8 cellular contexts compared by ENCODE assay signal in the genomic region with DNA sequence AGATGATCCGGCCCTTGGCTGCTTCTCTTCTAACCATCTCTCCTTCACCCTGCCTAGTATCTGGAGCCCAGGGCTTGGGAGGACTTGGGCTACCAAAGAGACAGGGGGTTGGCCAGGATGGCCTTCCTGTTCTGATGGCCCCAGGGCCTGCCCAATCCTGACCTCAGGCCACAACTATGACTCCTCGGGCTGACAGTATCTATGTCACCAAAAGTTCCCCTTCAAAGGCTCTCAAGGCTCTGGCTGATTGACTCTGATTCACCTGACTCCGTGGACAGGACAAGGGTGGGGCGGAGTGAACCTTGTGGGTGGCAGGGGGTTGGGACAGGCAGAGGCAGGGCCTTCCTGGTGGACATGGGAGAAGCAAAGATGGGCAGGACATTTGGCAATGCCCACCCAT. TPM values are rescaled to one million over a fixed set of nuclear protein-coding genes. Genes with fewer than 3 reads are reported as not detected.
DNase-seq lines count a peak whose midpoint lies in the region; ATAC-seq, FAIRE-seq and TF ChIP-seq lines count a peak whose summit lies in the region.

No MANE protein-coding gene starts in this region.

- peak overlapping the region; percentile 63 for H3K4me3 Mint-ChIP-seq in activated T-cell treated with anti-CD3 and anti-CD28 coated beads, Interleukin-2, amount 50 U/mL, for 24 hours

- H3K9ac ChIP-seq in MM.1S (ENCODE audit: low read length): peak overlapping the region; percentile 66
- no peak overlapping the region for H3K9ac ChIP-seq in HepG2 (ENCODE audit: insufficient read depth, low read depth, low read length)

- H3K4me2 ChIP-seq in MM.1S (ENCODE audit: low read depth, low read length): peak overlapping the region; percentile 90
- no peak overlapping the region for H3K4me2 ChIP-seq in HepG2 (ENCODE audit: low read depth, low read length)

- no peak for FAIRE-seq in HepG2 (lab: Jason Lieb, UNC)

- H3K36me3 Mint-ChIP-seq in activated T-cell treated with anti-CD3 and anti-CD28 coated beads, Interleukin-2, amount 50 U/mL, for 24 hours (ENCODE audit: low read depth): peaks cover 29% of the 10 kb centered on the region

- peaks cover 53% of the 10 kb centered on the region for H3F3A ChIP-seq in MM.1S (ENCODE audit: insufficient read depth, low read length)

- H3K27me3 ChIP-seq in MM.1S (replicated peaks; ENCODE audit: insufficient read depth, low read length) (no peaks in the 10 kb centered on the region), thyroid gland (no peaks in the 10 kb centered on the region), HepG2 (ENCODE audit: control insufficient read depth in 1 of 2, insufficient read depth in 2 of 2, low read length in 2 of 2) (no peaks in the 10 kb centered on the region)
- no peaks in the 10 kb centered on the region for H3K27me3 ChIP-seq in effector memory CD4-positive, alpha-beta T cell (replicated peaks; ENCODE audit: control insufficient read depth, insufficient read depth, low read length, poor library complexity, severe bottlenecking)

- no peaks in the 10 kb centered on the region for H3K27me3 Mint-ChIP-seq in activated T-cell treated with anti-CD3 and anti-CD28 coated beads, Interleukin-2, amount 50 U/mL, for 24 hours

- 51 to 60% methylated on average over 4 of the region's 4 CpGs for WGBS in thyroid gland, 2 donors
- 83% methylated on average over 1 of the region's 4 CpGs for WGBS in HepG2 (ENCODE audit: low lambda C conversion rate)

- peaks cover 100% of the 10 kb centered on the region for H3K79me2 ChIP-seq in MM.1S (ENCODE audit: low read length)
- peaks cover 10% of the 10 kb centered on the region for H3K79me2 ChIP-seq in HepG2 (ENCODE audit: insufficient read depth, low read length)

- peak overlapping the region; percentile 90 for H3K27ac Mint-ChIP-seq in activated T-cell treated with anti-CD3 and anti-CD28 coated beads, Interleukin-2, amount 50 U/mL, for 24 hours

- POLR2A ChIA-PET in HepG2 (lab: Yijun Ruan, JAX): no interaction called here

- H3K9me3 Mint-ChIP-seq in activated T-cell treated with anti-CD3 and anti-CD28 coated beads, Interleukin-2, amount 50 U/mL, for 24 hours: no peaks in the 10 kb centered on the region

- H3K4me1 ChIP-seq in MM.1S (ENCODE audit: low read length) (peaks cover 89% of the 10 kb centered on the region), thyroid gland (peaks cover 78 to 88% of the 10 kb centered on the region in 2 donors), HepG2 (ENCODE audit: insufficient read depth, low read length) (no peaks in the 10 kb centered on the region)
- peaks cover 58% of the 10 kb centered on the region for H3K4me1 ChIP-seq in effector memory CD4-positive, alpha-beta T cell (ENCODE audit: control insufficient read depth, insufficient read depth, low read length, poor library complexity, severe bottlenecking)

- CTCF ChIA-PET in HepG2 (lab: Yijun Ruan, JAX; ENCODE audit: low intra/inter-chr PET ratio, low total read pairs): no interaction called here

- ATAC-seq in HepG2: no peak

- H3K27ac ChIP-seq in MM.1S (ENCODE audit: low read length) (peak overlapping the region; percentile 83), thyroid gland (peak overlapping the region; percentile 26 to 97 (median 93)), HepG2 (ENCODE audit: extremely low read length, insufficient read depth, low read length) (no peak overlapping the region)
- peak overlapping the region; percentile 55 for H3K27ac ChIP-seq in effector memory CD4-positive, alpha-beta T cell (ENCODE audit: insufficient read depth, low read length, poor library complexity, severe bottlenecking)

- intact Hi-C loops in thyroid gland (cut with DNase I): no loop called here
- intact Hi-C loops in HepG2 (cut with micrococcal nuclease; ENCODE audit: unreplicated experiment): no loop called here

- no peak for DNase-seq in activated T-cell treated with anti-CD3 and anti-CD28 coated beads, Interleukin-2, amount 50 U/mL, for 24 hours
- no peak for DNase-seq in activated T-cell treated with anti-CD3 and anti-CD28 coated beads, Interleukin-2, amount 50 U/mL, for 1 hour
- peak; percentile 45 for DNase-seq in MM.1S
- DNase-seq in effector memory CD4-positive, alpha-beta T cell: no peak
- DNase-seq in thyroid gland: peak; percentile 84 to 85
- DNase-seq in COR-L47 (lab: John Stamatoyannopoulos, UW): no peak
- no peak for DNase-seq in NCI-H82 (lab: John Stamatoyannopoulos, UW)
- DNase-seq in HepG2 (ENCODE audit: low spot score): no peak

- TF ChIP-seq POLR2A in thyroid gland (IDR thresholded peaks at IDR 0.05) (peak in 1 of 2 donors; percentile 25), HepG2 (IDR thresholded peaks at IDR 0.05; ENCODE audit: insufficient read depth in 1 of 2, low read depth in 2 of 2, low read length in 2 of 2) (no peak)

- no peaks in the 10 kb centered on the region for H3K9me2 ChIP-seq in MM.1S (replicated peaks; ENCODE audit: insufficient read depth, low read length)

- peaks cover 83% of the 10 kb centered on the region for H3K4me1 Mint-ChIP-seq in activated T-cell treated with anti-CD3 and anti-CD28 coated beads, Interleukin-2, amount 50 U/mL, for 24 hours (ENCODE audit: low read depth)

- H3K9me3 ChIP-seq in MM.1S (replicated peaks; ENCODE audit: insufficient read depth, low read length) (no peaks in the 10 kb centered on the region), thyroid gland (no peaks in the 10 kb centered on the region), HepG2 (ENCODE audit: low read length) (no peaks in the 10 kb centered on the region)
- no peaks in the 10 kb centered on the region for H3K9me3 ChIP-seq in effector memory CD4-positive, alpha-beta T cell (ENCODE audit: control insufficient read depth, low read length)

- TF ChIP-seq CTCF in MM.1S (IDR thresholded peaks at IDR 0.05; ENCODE audit: low read length): no peak
- no peak for TF ChIP-seq CTCF in thyroid gland (IDR thresholded peaks at IDR 0.05)
- TF ChIP-seq CTCF in HepG2 (CRISPR knock-in tag; IDR thresholded peaks at IDR 0.05): no peak

- TF ChIP-seq RAD21 in HepG2 (CRISPR knock-in tag; IDR thresholded peaks at IDR 0.05): no peak

- peak overlapping the region; percentile 56 for H3K4me3 ChIP-seq in MM.1S (ENCODE audit: low read length)
- H3K4me3 ChIP-seq in effector memory CD4-positive, alpha-beta T cell (ENCODE audit: insufficient read depth, low read depth, low read length, poor library complexity, severe bottlenecking): no peak overlapping the region
- no peak overlapping the region for H3K4me3 ChIP-seq in thyroid gland (replicated peaks in 1 of 3)
- no peak overlapping the region for H3K4me3 ChIP-seq in HepG2 (replicated peaks in 1 of 3; ENCODE audit: insufficient read depth in 1 of 3, low read depth in 2 of 3, low read length in 3 of 3)

- no TSS peak for BruUV-seq in HepG2 (replicated peaks; lab: Mats Ljungman, UMichigan)

- H2AFZ ChIP-seq in MM.1S (ENCODE audit: low read length) (no peak overlapping the region), HepG2 (ENCODE audit: low read length) (no peak overlapping the region)

- peaks cover 9% of the 10 kb centered on the region; the same call in 1 of the 2 replicates for H4K20me1 ChIP-seq in MM.1S (ENCODE audit: insufficient read depth, low read length)
- peaks cover 36% of the 10 kb centered on the region; the same call in 1 of the 2 replicates for H4K20me1 ChIP-seq in HepG2 (ENCODE audit: insufficient read depth, low read length)

- TF ChIP-seq EP300 in HepG2 (IDR thresholded peaks at IDR 0.05; ENCODE audit: low read depth in 2 of 2, low read length in 2 of 2) (no peak), HepG2 (CRISPR knock-in tag; IDR thresholded peaks at IDR 0.05; ENCODE audit: borderline replicate concordance) (no peak)

- in situ Hi-C loops in HepG2 (cut with HindIII; ENCODE audit: extremely low pct_ligation_motif_present, low pct_unique_long_range_greater_than_20kb): no loop called here

- H3K36me3 ChIP-seq in MM.1S (replicated peaks; ENCODE audit: insufficient read depth, low read length): peaks cover 9% of the 10 kb centered on the region; the same call in 1 of the 2 replicates
- H3K36me3 ChIP-seq in effector memory CD4-positive, alpha-beta T cell (ENCODE audit: control insufficient read depth, insufficient read depth, low read length): peaks cover 10% of the 10 kb centered on the region
- no peaks in the 10 kb centered on the region for H3K36me3 ChIP-seq in thyroid gland
- peaks cover 5 to 6% of the 10 kb centered on the region in 2 experiments; a peak in 4 of 5 replicates for H3K36me3 ChIP-seq in HepG2 (replicated peaks in 1 of 2; ENCODE audit: control insufficient read depth in 1 of 2, insufficient read depth in 2 of 2, low read length in 2 of 2)

TF ChIP-seq in HepG2, 621 proteins besides CTCF, POLR2A, EP300 and RAD21 (continues in another document):
- TF ChIP-seq ZNF788 (CRISPR knock-in tag; IDR thresholded peaks at IDR 0.05; ENCODE audit: borderline replicate concordance) (no peak), BATF2 (CRISPR knock-in tag; IDR thresholded peaks at IDR 0.05) (no peak)

RNA-seq across cellular contexts. Expression of gene MEF2D, which starts 12.7 kb away (rescaled TPM):
- total RNA-seq in thyroid gland (10 to 100 TPM; 26.4 to 80.6 (median 32.0) TPM), HepG2 (2016; rRNA removed; fragmentation: Illumina TruSeq; extraction: Trizol) (1.3 and 1.6 TPM in 2 replicates)
- total RNA-seq in HepG2 (2016; cell fraction: cytosol; rRNA removed; fragmentation: Illumina TruSeq; extraction: Trizol; ENCODE audit: low read depth): 0.10 and 0.18 TPM in 2 replicates
- total RNA-seq in HepG2 (2016; cell fraction: insoluble cytoplasmic fraction; rRNA removed; fragmentation: Illumina TruSeq; extraction: Trizol): 0.94 and 1.4 TPM in 2 replicates
- total RNA-seq in HepG2 (2016; cell fraction: membrane; rRNA removed; fragmentation: Illumina TruSeq; extraction: Trizol): 0.86 and 1.1 TPM in 2 replicates
- 1.6 and 2.1 TPM in 2 replicates for total RNA-seq in HepG2 (2016; cell fraction: nucleus; rRNA removed; fragmentation: Illumina TruSeq; extraction: Trizol)
- polyA plus RNA-seq in HepG2 (2011; rRNA removed): 3.9 and 4.8 TPM in 2 replicates
- 3.4 and 4.5 TPM in 2 replicates for polyA plus RNA-seq in HepG2 (2011; cell fraction: cytosol; rRNA removed)
- 16.7 and 19.0 TPM in 2 replicates for polyA plus RNA-seq in HepG2 (2011; cell fraction: nucleus; rRNA removed)
- polyA plus RNA-seq in HepG2 (2012): 7.2 and 7.9 TPM in 2 replicates
- polyA plus RNA-seq in HepG2 (2016; cell fraction: cytosol; fragmentation: Illumina TruSeq; extraction: Trizol; ENCODE audit: low read depth): 0.14 and 0.24 TPM in 2 replicates
- polyA plus RNA-seq in HepG2 (2016; cell fraction: insoluble cytoplasmic fraction; fragmentation: Illumina TruSeq; extraction: Trizol; ENCODE audit: low read depth): 2.7 and 4.2 TPM in 2 replicates
- polyA plus RNA-seq in HepG2 (2016; cell fraction: membrane; fragmentation: Illumina TruSeq; extraction: Trizol; ENCODE audit: low read depth): 0.64 and 0.70 TPM in 2 replicates
- polyA plus RNA-seq in HepG2 (2016; cell fraction: nucleus; fragmentation: Illumina TruSeq; extraction: Trizol; ENCODE audit: insufficient read depth, low read depth): 5.2 and 6.2 TPM in 2 replicates
- polyA minus RNA-seq in HepG2 (2011; rRNA and poly(A)+ RNA removed; ENCODE audit: low replicate concordance): 6.9 and 12.7 TPM in 2 replicates
- 4.3 and 7.2 TPM in 2 replicates for polyA minus RNA-seq in HepG2 (2011; cell fraction: cytosol; rRNA and poly(A)+ RNA removed)
- polyA minus RNA-seq in HepG2 (2011; cell fraction: nucleus; rRNA and poly(A)+ RNA removed): 5.4 and 6.3 TPM in 2 replicates

Comparison
In these comparisons a context has a peak if more than half of its experiments do, and no peak if none do; other contexts are left out.
1. DNase-seq: peak in MM.1S (single experiment) and thyroid gland (2 of 2); none in activated T-cell treated with anti-CD3 and anti-CD28 coated beads, Interleukin-2, amount 50 U/mL, for 24 hours (single experiment), activated T-cell treated with anti-CD3 and anti-CD28 coated beads, Interleukin-2, amount 50 U/mL, for 1 hour (single experiment), effector memory CD4-positive, alpha-beta T cell (0 of 3), COR-L47 (single experiment), NCI-H82 (single experiment) and HepG2 (single experiment).
2. RNA of gene MEF2D, which starts 12.7 kb away (total RNA-seq): 26.4 to 80.6 TPM in thyroid gland; 0.10 to 2.1 TPM in HepG2; every median in the first group is over 4 times any median in the second.